15 cellular contexts compared by ENCODE assay signal in genomic region chr12:124024263-124024678, GRCh38. TPM values are rescaled to one million over a fixed set of nuclear protein-coding genes. Genes with fewer than 3 reads are reported as not detected.
A peak's percentile ranks its signal among the peaks of the same experiment; 100 is the strongest.
DNase-seq lines count a peak whose midpoint lies in the region; TF ChIP-seq lines count a peak whose summit lies in the region.
"Had no signal": no experiment of that assay in that cellular context is flagged by ENCODE, and none has a peak within 500 bp of the region (broad histone marks: within the 10 kb centered on the region; RNA-seq: fewer than 3 reads in every experiment).

No MANE protein-coding gene starts in this region.

- CTCF ChIA-PET in activated CD4-positive, alpha-beta T cell treated with anti-CD3 and anti-CD28 coated beads, Interleukin-2, amount 10 ng/mL, durations not matched to agents 7 days and 5 days (lab: Charles Lee): interaction anchor here (1.1 to 1.3 kb wide), 2 partner anchors 9 kb away, joined by 3 read pairs; no protein-coding TSS in a partner anchor

- DNase-seq in activated CD4-positive, alpha-beta T cell treated with anti-CD3 and anti-CD28 coated beads, Interleukin-2, amount 10 ng/mL, durations not matched to agents 7 days and 5 days: no peak
- no peak for DNase-seq in activated CD4-positive, alpha-beta T cell treated with anti-CD3 and anti-CD28 coated beads, Interleukin-2, amount 10 ng/mL, durations not matched to agents 24 days and 14 days
- DNase-seq in MV-4-11 (lab: John Stamatoyannopoulos, UW) (peak; percentile 86), astrocyte of the cerebellum (ENCODE audit: low read depth) (peak; percentile 24), osteocyte (ENCODE audit: extremely low spot score, unreplicated experiment) (peak; percentile 87), cerebellum (ENCODE audit: low spot score) (no peak), H4 (ENCODE audit: low spot score) (no peak), NK-92 (lab: John Stamatoyannopoulos, UW; ENCODE audit: unreplicated experiment) (no peak)
- DNase-seq: activated CD4-positive, CD25-positive, alpha-beta regulatory T cell; activated naive CD8-positive, alpha-beta T cell treated with anti-CD3 and anti-CD28 coated beads, Interleukin-2, amount 50 U/mL, for 24 hours; Calu3; dermis blood vessel endothelial cell; NCI-H1930; NCI-H82 had no signal

- peak overlapping the region; percentile 58 for H3K27ac Mint-ChIP-seq in activated CD4-positive, alpha-beta T cell treated with anti-CD3 and anti-CD28 coated beads, Interleukin-2, amount 10 ng/mL, durations not matched to agents 7 days and 5 days
- no peak overlapping the region for H3K27ac Mint-ChIP-seq in activated CD4-positive, alpha-beta T cell treated with anti-CD3 and anti-CD28 coated beads, Interleukin-2, amount 10 ng/mL, durations not matched to agents 24 days and 14 days
- peak overlapping the region; percentile 95 for H3K27ac Mint-ChIP-seq in osteocyte (ENCODE audit: unreplicated experiment)
- H3K27ac Mint-ChIP-seq: activated naive CD8-positive, alpha-beta T cell treated with anti-CD3 and anti-CD28 coated beads, Interleukin-2, amount 50 U/mL, for 24 hours had no signal

- POLR2A ChIA-PET in activated CD4-positive, alpha-beta T cell treated with anti-CD3 and anti-CD28 coated beads, Interleukin-2, amount 10 ng/mL, durations not matched to agents 7 days and 5 days (lab: Charles Lee): no interaction called here

- peaks cover 10% of the 10 kb centered on the region for H3K4me1 Mint-ChIP-seq in activated CD4-positive, alpha-beta T cell treated with anti-CD3 and anti-CD28 coated beads, Interleukin-2, amount 10 ng/mL, durations not matched to agents 7 days and 5 days
- no peaks in the 10 kb centered on the region for H3K4me1 Mint-ChIP-seq in activated CD4-positive, alpha-beta T cell treated with anti-CD3 and anti-CD28 coated beads, Interleukin-2, amount 10 ng/mL, durations not matched to agents 24 days and 14 days
- peaks cover 85% of the 10 kb centered on the region for H3K4me1 Mint-ChIP-seq in osteocyte (ENCODE audit: unreplicated experiment)
- H3K4me1 Mint-ChIP-seq: activated naive CD8-positive, alpha-beta T cell treated with anti-CD3 and anti-CD28 coated beads, Interleukin-2, amount 50 U/mL, for 24 hours had no signal

- no peaks in the 10 kb centered on the region for H3K36me3 Mint-ChIP-seq in activated CD4-positive, alpha-beta T cell treated with anti-CD3 and anti-CD28 coated beads, Interleukin-2, amount 10 ng/mL, durations not matched to agents 7 days and 5 days (ENCODE audit: low read depth)
- no peaks in the 10 kb centered on the region for H3K36me3 Mint-ChIP-seq in activated CD4-positive, alpha-beta T cell treated with anti-CD3 and anti-CD28 coated beads, Interleukin-2, amount 10 ng/mL, durations not matched to agents 24 days and 14 days (ENCODE audit: low read depth)
- no peaks in the 10 kb centered on the region for H3K36me3 Mint-ChIP-seq in osteocyte (ENCODE audit: unreplicated experiment)

- in situ Hi-C loops in astrocyte of the cerebellum (cut with HindIII; ENCODE audit: low sequenced_read_pairs): no loop called here

- intact Hi-C loops in activated CD4-positive, alpha-beta T cell treated with anti-CD3 and anti-CD28 coated beads, Interleukin-2, amount 10 ng/mL, durations not matched to agents 24 days and 14 days (cut with micrococcal nuclease): no loop called here

- H3K4me3 Mint-ChIP-seq in activated CD4-positive, alpha-beta T cell treated with anti-CD3 and anti-CD28 coated beads, Interleukin-2, amount 10 ng/mL, durations not matched to agents 7 days and 5 days: no peak overlapping the region
- no peak overlapping the region for H3K4me3 Mint-ChIP-seq in activated CD4-positive, alpha-beta T cell treated with anti-CD3 and anti-CD28 coated beads, Interleukin-2, amount 10 ng/mL, durations not matched to agents 24 days and 14 days
- H3K4me3 Mint-ChIP-seq in osteocyte (ENCODE audit: unreplicated experiment): peak overlapping the region; percentile 41
- H3K4me3 Mint-ChIP-seq: activated naive CD8-positive, alpha-beta T cell treated with anti-CD3 and anti-CD28 coated beads, Interleukin-2, amount 50 U/mL, for 24 hours had no signal

- no peaks in the 10 kb centered on the region for H3K9me3 Mint-ChIP-seq in activated CD4-positive, alpha-beta T cell treated with anti-CD3 and anti-CD28 coated beads, Interleukin-2, amount 10 ng/mL, durations not matched to agents 7 days and 5 days
- H3K9me3 Mint-ChIP-seq in activated CD4-positive, alpha-beta T cell treated with anti-CD3 and anti-CD28 coated beads, Interleukin-2, amount 10 ng/mL, durations not matched to agents 24 days and 14 days: no peaks in the 10 kb centered on the region
- H3K9me3 Mint-ChIP-seq in osteocyte (ENCODE audit: unreplicated experiment): no peaks in the 10 kb centered on the region
- H3K9me3 Mint-ChIP-seq: activated naive CD8-positive, alpha-beta T cell treated with anti-CD3 and anti-CD28 coated beads, Interleukin-2, amount 50 U/mL, for 24 hours had no signal

- no peaks in the 10 kb centered on the region for H3K27me3 Mint-ChIP-seq in activated CD4-positive, alpha-beta T cell treated with anti-CD3 and anti-CD28 coated beads, Interleukin-2, amount 10 ng/mL, durations not matched to agents 7 days and 5 days
- no peaks in the 10 kb centered on the region for H3K27me3 Mint-ChIP-seq in activated CD4-positive, alpha-beta T cell treated with anti-CD3 and anti-CD28 coated beads, Interleukin-2, amount 10 ng/mL, durations not matched to agents 24 days and 14 days
- no peaks in the 10 kb centered on the region for H3K27me3 Mint-ChIP-seq in osteocyte (ENCODE audit: unreplicated experiment)
- H3K27me3 Mint-ChIP-seq: activated naive CD8-positive, alpha-beta T cell treated with anti-CD3 and anti-CD28 coated beads, Interleukin-2, amount 50 U/mL, for 24 hours had no signal

- H3K4me3 ChIP-seq in astrocyte of the cerebellum (ENCODE audit: low read depth, low read length): no peak overlapping the region
- H3K4me3 ChIP-seq: skin epidermis had no signal

- TF ChIP-seq CTCF in astrocyte of the cerebellum (IDR thresholded peaks at IDR 0.05; ENCODE audit: low read depth, low read length, missing control alignments): no peak
- TF ChIP-seq CTCF in osteocyte (IDR thresholded peaks at IDR 0.05): no peak

RNA-seq across cellular contexts. Expression of gene ZNF664, which starts 51.3 kb away (rescaled TPM):
- total RNA-seq in activated CD4-positive, alpha-beta T cell treated with anti-CD3 and anti-CD28 coated beads, Interleukin-2, amount 10 ng/mL, durations not matched to agents 7 days and 5 days: 10 to 100 TPM; 41.3 to 46.6 TPM
- total RNA-seq in activated CD4-positive, alpha-beta T cell treated with anti-CD3 and anti-CD28 coated beads, Interleukin-2, amount 10 ng/mL, durations not matched to agents 24 days and 14 days: 63.2 and 69.3 TPM in 2 replicates
- total RNA-seq in osteocyte (133 and 134 TPM in 2 replicates), cerebellum (113 TPM)
- total RNA-seq in H4 (2014; rRNA removed; shearing (Covaris generic)): 41.6 and 48.6 TPM in 2 replicates

RNA-seq across cellular contexts. Expression of gene CCDC92, which starts 51.6 kb away (rescaled TPM):
- total RNA-seq in activated CD4-positive, alpha-beta T cell treated with anti-CD3 and anti-CD28 coated beads, Interleukin-2, amount 10 ng/mL, durations not matched to agents 7 days and 5 days: 10 to 100 TPM; 27.9 to 28.8 TPM
- 7.3 and 7.5 TPM in 2 replicates for total RNA-seq in activated CD4-positive, alpha-beta T cell treated with anti-CD3 and anti-CD28 coated beads, Interleukin-2, amount 10 ng/mL, durations not matched to agents 24 days and 14 days
- total RNA-seq in osteocyte (52.6 and 55.1 TPM in 2 replicates), cerebellum (35.4 TPM)
- total RNA-seq in H4 (2014; rRNA removed; shearing (Covaris generic)): 8.3 and 10.2 TPM in 2 replicates

Comparison
In these comparisons a context has a peak if more than half of its experiments do, and no peak if none do; other contexts are left out.
1. DNase-seq: peak in MV-4-11 (single experiment), astrocyte of the cerebellum (single experiment) and osteocyte (single experiment); none in activated CD4-positive, alpha-beta T cell treated with anti-CD3 and anti-CD28 coated beads, Interleukin-2, amount 10 ng/mL, durations not matched to agents 7 days and 5 days (single experiment), activated CD4-positive, alpha-beta T cell treated with anti-CD3 and anti-CD28 coated beads, Interleukin-2, amount 10 ng/mL, durations not matched to agents 24 days and 14 days (single experiment), cerebellum (single experiment), H4 (single experiment) and NK-92 (single experiment).